ENCODE assay signal across 16 cellular contexts in the genomic region with DNA sequence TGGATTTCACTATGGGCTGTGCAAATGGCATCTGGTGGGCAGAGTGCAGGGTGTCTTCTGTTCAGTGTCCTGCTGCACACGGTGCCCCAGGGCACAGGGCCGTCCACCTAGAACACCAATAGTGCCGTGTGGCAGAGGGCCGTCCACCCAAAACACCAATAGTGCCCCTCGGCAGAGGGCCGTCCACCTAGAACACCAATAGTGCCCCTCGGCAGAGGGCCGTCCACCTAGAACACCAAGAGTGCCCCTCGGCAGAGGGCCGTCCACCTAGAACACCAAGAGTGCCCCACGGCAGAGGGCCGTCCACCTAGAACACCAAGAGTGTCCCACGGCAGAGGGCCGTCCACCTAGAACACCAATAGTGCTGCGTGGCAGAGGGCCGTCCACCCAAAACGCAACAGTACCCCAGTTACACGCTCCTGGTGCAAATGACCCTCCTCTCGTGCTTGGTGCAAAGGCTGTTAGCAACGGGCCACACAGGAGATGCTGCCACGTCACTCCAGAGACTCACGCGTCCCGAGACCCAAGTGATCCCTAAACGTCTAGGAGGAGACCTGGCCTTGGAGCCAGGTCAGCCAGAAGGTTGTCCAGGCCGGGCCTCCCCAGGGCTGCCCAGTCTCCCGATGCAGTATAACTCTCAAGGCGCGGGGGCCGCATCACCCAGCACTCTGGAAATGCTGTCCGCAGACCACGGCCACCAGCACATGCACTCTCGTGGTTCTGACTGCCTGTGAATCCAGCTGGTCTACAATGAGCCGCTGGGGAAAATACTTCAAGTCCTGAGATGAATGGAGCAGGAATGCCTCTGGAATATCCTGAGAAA. TPM values are rescaled to one million over a fixed set of nuclear protein-coding genes. Genes with fewer than 3 reads are reported as not detected.
DNase-seq lines count a peak whose midpoint lies in the region; ATAC-seq and TF ChIP-seq lines count a peak whose summit lies in the region.
"Had no signal": no experiment of that assay in that cellular context is flagged by ENCODE, and none has a peak within 500 bp of the region (broad histone marks: within the 10 kb centered on the region; RNA-seq: fewer than 3 reads in every experiment).

No MANE protein-coding gene starts in this region.

- no peak for TF ChIP-seq EP300 in suprapubic skin (IDR thresholded peaks at IDR 0.05)

- no peaks in the 10 kb centered on the region for H3K9me3 Mint-ChIP-seq in activated CD8-positive, alpha-beta memory T cell treated with anti-CD3 and anti-CD28 coated beads, Interleukin-2, amount 10 ng/mL, durations not matched to agents 7 days and 5 days (ENCODE audit: low read depth)
- H3K9me3 Mint-ChIP-seq in mesothelial cell of epicardium: no peaks in the 10 kb centered on the region

- H3K4me3 Mint-ChIP-seq in activated CD8-positive, alpha-beta memory T cell treated with anti-CD3 and anti-CD28 coated beads, Interleukin-2, amount 10 ng/mL, durations not matched to agents 7 days and 5 days: no peak overlapping the region
- no peak overlapping the region for H3K4me3 Mint-ChIP-seq in mesothelial cell of epicardium

- no peak for ATAC-seq in activated CD8-positive, alpha-beta memory T cell treated with anti-CD3 and anti-CD28 coated beads, Interleukin-2, amount 10 ng/mL, durations not matched to agents 7 days and 5 days
- ATAC-seq in HG02973 (IDR thresholded peaks at IDR 0.05; ENCODE audit: unreplicated experiment) (no peak), GM19463 (IDR thresholded peaks at IDR 0.05; ENCODE audit: unreplicated experiment) (no peak)

- no peak for TF ChIP-seq POLR2A in adrenal gland (IDR thresholded peaks at IDR 0.05)
- no peak for TF ChIP-seq POLR2A in suprapubic skin (IDR thresholded peaks at IDR 0.05)

- H3K27me3 Mint-ChIP-seq in activated CD8-positive, alpha-beta memory T cell treated with anti-CD3 and anti-CD28 coated beads, Interleukin-2, amount 10 ng/mL, durations not matched to agents 7 days and 5 days: no peaks in the 10 kb centered on the region
- peaks cover 4% of the 10 kb centered on the region for H3K27me3 Mint-ChIP-seq in mesothelial cell of epicardium (ENCODE audit: low read depth)

- H3K9me3 ChIP-seq in adrenal gland (replicated peaks in 1 of 3) (no peaks in the 10 kb centered on the region), suprapubic skin (no peaks in the 10 kb centered on the region)

- H3K27ac ChIP-seq in adrenal gland (no peak overlapping the region), suprapubic skin (no peak overlapping the region)
- H3K27ac ChIP-seq: GM23248 had no signal

- H3K27me3 ChIP-seq in adrenal gland (no peaks in the 10 kb centered on the region), suprapubic skin (no peaks in the 10 kb centered on the region)

- WGBS in adrenal gland, 4 donors: 82 to 95% (median 87%) methylated on average over 26 to 34 of the region's 34 CpGs
- WGBS in suprapubic skin: 93% methylated on average over 33 of the region's 34 CpGs

- intact Hi-C loops in adrenal gland (cut with DNase I): no loop called here

- H3K4me1 ChIP-seq in adrenal gland (replicated peaks in 1 of 2) (peaks cover 0 to 4% of the 10 kb centered on the region in 2 donors), suprapubic skin (peaks cover 29% of the 10 kb centered on the region)

- DNase-seq in activated CD8-positive, alpha-beta memory T cell treated with anti-CD3 and anti-CD28 coated beads, Interleukin-2, amount 50 U/mL, for 48 hours: peak; percentile 40
- DNase-seq in activated CD8-positive, alpha-beta memory T cell treated with anti-CD3 and anti-CD28 coated beads, Interleukin-2, amount 10 ng/mL, durations not matched to agents 7 days and 5 days: no peak
- DNase-seq in adrenal gland (peak in 4 of 7 donors; percentile 0 to 48 (median 4)), mesothelial cell of epicardium (ENCODE audit: low spot score in 2 of 2, unreplicated experiment in 2 of 2) (peak in 1 of 2 experiments; percentile 15), suprapubic skin (ENCODE audit: low spot score in 2 of 2) (peak; percentile 59 to 84), GM10248 (ENCODE audit: extremely low spot score) (no peak)
- DNase-seq: activated CD4-positive, alpha-beta T cell treated with anti-CD3 and anti-CD28 coated beads for 4 hours; activated naive CD4-positive, alpha-beta T cell; caudate nucleus; GM23248; KG1; NCI-H1694 treated with DMSO at 0.1 percent for 48 hours; NCI-H82; small intestine had no signal

- POLR2A ChIA-PET in GM10248 (lab: Yijun Ruan, JAX): no interaction called here

- no peak for TF ChIP-seq CTCF in adrenal gland (IDR thresholded peaks at IDR 0.05)
- TF ChIP-seq CTCF in mesothelial cell of epicardium (IDR thresholded peaks at IDR 0.05; ENCODE audit: unreplicated experiment): no peak
- TF ChIP-seq CTCF in suprapubic skin (IDR thresholded peaks at IDR 0.05): no peak
- TF ChIP-seq CTCF in GM10248 (IDR thresholded peaks at IDR 0.05; ENCODE audit: control extremely low read depth, extremely low read depth, low read depth, missing control alignments): no peak

- H3K4me3 ChIP-seq in adrenal gland: no peak overlapping the region
- H3K4me3 ChIP-seq in suprapubic skin: no peak overlapping the region
- H3K4me3 ChIP-seq: GM23248 had no signal

- H3K4me1 Mint-ChIP-seq in activated CD8-positive, alpha-beta memory T cell treated with anti-CD3 and anti-CD28 coated beads, Interleukin-2, amount 10 ng/mL, durations not matched to agents 7 days and 5 days: no peaks in the 10 kb centered on the region
- H3K4me1 Mint-ChIP-seq in mesothelial cell of epicardium: peaks cover 24% of the 10 kb centered on the region

- peaks cover 8% of the 10 kb centered on the region for H3K36me3 Mint-ChIP-seq in activated CD8-positive, alpha-beta memory T cell treated with anti-CD3 and anti-CD28 coated beads, Interleukin-2, amount 10 ng/mL, durations not matched to agents 7 days and 5 days
- peaks cover 4% of the 10 kb centered on the region for H3K36me3 Mint-ChIP-seq in mesothelial cell of epicardium

- H3K36me3 ChIP-seq in adrenal gland (replicated peaks in 1 of 2) (no peaks in the 10 kb centered on the region), suprapubic skin (no peaks in the 10 kb centered on the region)

- CTCF ChIA-PET in activated CD8-positive, alpha-beta memory T cell treated with anti-CD3 and anti-CD28 coated beads, Interleukin-2, amount 10 ng/mL, durations not matched to agents 7 days and 5 days (lab: Charles Lee): no interaction called here
- CTCF ChIA-PET in GM10248 (lab: Yijun Ruan, JAX): no interaction called here

- H3K27ac Mint-ChIP-seq in activated CD8-positive, alpha-beta memory T cell treated with anti-CD3 and anti-CD28 coated beads, Interleukin-2, amount 10 ng/mL, durations not matched to agents 7 days and 5 days: no peak overlapping the region
- peak overlapping the region; percentile 50 for H3K27ac Mint-ChIP-seq in mesothelial cell of epicardium

RNA-seq across cellular contexts. Expression of a gene that starts 51.5 kb away (rescaled TPM):
- 10 to 100 TPM; 16.3 to 49.2 TPM for total RNA-seq in activated CD8-positive, alpha-beta memory T cell treated with anti-CD3 and anti-CD28 coated beads, Interleukin-2, amount 10 ng/mL, durations not matched to agents 7 days and 5 days
- 10 to 100 TPM in 2 of 8 donors, 1 to 10 TPM in 6; 5.0 to 11.7 (median 8.0) TPM for total RNA-seq in adrenal gland
- 1 to 10 TPM; 2.9 to 8.2 (median 5.4) TPM for polyA plus RNA-seq in adrenal gland
- total RNA-seq in mesothelial cell of epicardium: 13.5 to 14.6 TPM (median 13.7 TPM) in 3 replicates
- 10 to 100 TPM; 15.3 to 37.1 (median 16.4) TPM for total RNA-seq in suprapubic skin

Comparison
In these comparisons a context has a peak if more than half of its experiments do, and no peak if none do; other contexts are left out.
1. DNase-seq: peak in activated CD8-positive, alpha-beta memory T cell treated with anti-CD3 and anti-CD28 coated beads, Interleukin-2, amount 50 U/mL, for 48 hours (single experiment), adrenal gland (4 of 7) and suprapubic skin (2 of 2); none in activated CD8-positive, alpha-beta memory T cell treated with anti-CD3 and anti-CD28 coated beads, Interleukin-2, amount 10 ng/mL, durations not matched to agents 7 days and 5 days (single experiment) and GM10248 (single experiment).